In the genomic region with DNA sequence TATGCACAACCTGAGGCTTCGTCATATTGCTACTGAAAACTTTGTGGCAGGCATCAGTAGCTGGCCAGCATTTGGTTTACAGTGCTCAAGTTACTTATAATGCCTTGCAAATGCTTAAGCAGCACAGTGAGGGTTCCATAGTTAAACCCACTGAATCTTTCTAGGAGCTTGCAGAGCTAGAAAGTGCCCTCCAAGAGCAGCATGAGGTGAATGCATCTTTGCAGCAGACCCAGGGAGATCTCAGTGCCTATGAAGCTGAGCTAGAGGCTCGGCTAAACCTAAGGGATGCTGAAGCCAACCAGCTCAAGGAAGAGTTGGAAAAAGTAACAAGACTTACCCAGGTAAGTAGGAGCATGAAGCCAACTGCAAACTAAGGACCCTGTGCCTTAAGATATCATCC, we compare ENCODE assay signal across 29 cellular contexts.
"Had no signal": no experiment of that assay in that cellular context is flagged by ENCODE, and none has a peak within 500 bp of the region (broad histone marks: within the 10 kb centered on the region; RNA-seq: fewer than 3 reads in every experiment).

No MANE protein-coding gene starts in this region.

- H3K9me3 Mint-ChIP-seq: natural killer cell had no signal

- H3K27me3 ChIP-seq: adrenal gland, ascending aorta, cardiac muscle cell, colonic mucosa, gastrocnemius medialis, right atrium auricular region, stomach, thyroid gland, upper lobe of left lung, vagina had no signal

- H3K27ac ChIP-seq: adrenal gland, ascending aorta, cardiac muscle cell, colonic mucosa, gastrocnemius medialis, right atrium auricular region, stomach, thyroid gland, upper lobe of left lung, vagina, WERI-Rb-1 had no signal

- H3K27me3 Mint-ChIP-seq: brain; stimulated activated naive B cell treated with anti-CD40 and anti-IgM and Interleukin-4, amounts not matched to agents 10 μg/mL and 1 μg/mL and 100 μg/mL, for 72 hours had no signal

- H3K4me2 ChIP-seq: smooth muscle cell had no signal

- H3K36me3 ChIP-seq: colonic mucosa had no signal

- DNase-seq: activated CD4-positive, alpha-beta T cell treated with anti-CD3 and anti-CD28 coated beads, Interleukin-2, amount 50 U/mL, for 1 hour; activated CD4-positive, CD25-positive, alpha-beta regulatory T cell treated with anti-CD3 and anti-CD28 coated beads, Interleukin-2, amount 50 U/mL, for 72 hours; activated gamma-delta T cell; activated T-cell treated with anti-CD3 and anti-CD28 coated beads for 4 hours; adrenal gland; cerebellar nuclear complex; colonic mucosa; effector CD8-positive, alpha-beta T cell; gastrocnemius medialis; glutamatergic neuron; midbrain; natural killer cell; stimulated activated CD4-positive, alpha-beta T cell treated with anti-CD3 and anti-CD28 coated beads, Interleukin-1b, Interleukin-23, amount 100 ng/mL, for 48 hours; stimulated activated CD4-positive, alpha-beta T cell treated with anti-CD3 and anti-CD28 coated beads, Interleukin-4, amount 100 ng/mL, for 4 hours; stimulated activated CD8-positive, alpha-beta memory T cell treated with anti-CD3 and anti-CD28 coated beads, Interleukin-4, amount 100 ng/mL, for 48 hours; stimulated activated naive B cell treated with anti-CD40 and anti-IgM and Interleukin-4, amounts not matched to agents 10 μg/mL and 1 μg/mL and 100 μg/mL, for 72 hours; stomach; T-helper 1 cell; T1000; thyroid gland; upper lobe of left lung; WERI-Rb-1 had no signal

- H3K4me3 Mint-ChIP-seq: brain; natural killer cell; stimulated activated naive B cell treated with anti-CD40 and anti-IgM and Interleukin-4, amounts not matched to agents 10 μg/mL and 1 μg/mL and 100 μg/mL, for 72 hours had no signal

- ATAC-seq: activated naive CD4-positive, alpha-beta T cell treated with anti-CD3 and anti-CD28 coated beads, Interleukin-2, amount 50 U/mL, for 72 hours; gastrocnemius medialis; natural killer cell; stimulated activated naive B cell treated with anti-CD40 and anti-IgM and Interleukin-4, amounts not matched to agents 10 μg/mL and 1 μg/mL and 100 μg/mL, for 72 hours had no signal

- H3K4me1 ChIP-seq: adrenal gland, ascending aorta, gastrocnemius medialis, right atrium auricular region, thyroid gland had no signal

- H3K4me3 ChIP-seq: adrenal gland, ascending aorta, cardiac muscle cell, colonic mucosa, gastrocnemius medialis, right atrium auricular region, smooth muscle cell, stomach, thyroid gland, upper lobe of left lung, vagina had no signal

- H3K9me3 ChIP-seq: adrenal gland, ascending aorta, colonic mucosa, gastrocnemius medialis, right atrium auricular region, stomach, thyroid gland, upper lobe of left lung, vagina had no signal

- H3K27ac Mint-ChIP-seq: activated naive CD4-positive, alpha-beta T cell treated with anti-CD3 and anti-CD28 coated beads, Interleukin-2, amount 50 U/mL, for 72 hours; brain; stimulated activated naive B cell treated with anti-CD40 and anti-IgM and Interleukin-4, amounts not matched to agents 10 μg/mL and 1 μg/mL and 100 μg/mL, for 72 hours had no signal

- H3K4me1 Mint-ChIP-seq: brain had no signal
